Comparison of ENCODE assay signal across 8 cellular contexts in genomic region chr9:41273549-41274267, GRCh38.
DNase-seq lines count a peak whose midpoint lies in the region; ATAC-seq lines count a peak whose summit lies in the region.
"Not testable (repeated sequence)": the region's sequence is repeated elsewhere in the genome, so short reads cannot be mapped to it uniquely, and the experiment has no call there.

No MANE protein-coding gene starts in this region.

- H3K4me1 ChIP-seq in CD4-positive, CD25-positive, alpha-beta regulatory T cell (ENCODE audit: control insufficient read depth, insufficient read depth, low read length, poor library complexity, severe bottlenecking), result not testable (repeated sequence)

- H3K4me3 ChIP-seq in CD4-positive, CD25-positive, alpha-beta regulatory T cell (ENCODE audit: low read depth, low read length), result not testable (repeated sequence)

- H3K36me3 ChIP-seq in CD4-positive, CD25-positive, alpha-beta regulatory T cell (ENCODE audit: control insufficient read depth, insufficient read depth, low read length), result not testable (repeated sequence)

- peak overlapping the region; percentile 43 to 78 (median 68) for H3K4me3 Mint-ChIP-seq in CD4-positive, CD25-positive, alpha-beta regulatory T cell
- peak overlapping the region; percentile 66 for H3K4me3 Mint-ChIP-seq in activated naive CD4-positive, alpha-beta T cell treated with anti-CD3 and anti-CD28 coated beads, Interleukin-2, amount 10 ng/mL, durations not matched to agents 7 days and 5 days
- H3K4me3 Mint-ChIP-seq in naive thymus-derived CD8-positive, alpha-beta T cell, result peak overlapping the region; percentile 61 to 81 (median 76)

- POLR2A ChIA-PET in naive thymus-derived CD8-positive, alpha-beta T cell (lab: Charles Lee), result not testable (repeated sequence)

- H3K27ac Mint-ChIP-seq in CD4-positive, CD25-positive, alpha-beta regulatory T cell, result not testable (repeated sequence)
- H3K27ac Mint-ChIP-seq in activated naive CD4-positive, alpha-beta T cell treated with anti-CD3 and anti-CD28 coated beads, Interleukin-2, amount 10 ng/mL, durations not matched to agents 7 days and 5 days, result peak overlapping the region; percentile 74
- peak overlapping the region in 4 of 10 donors; percentile 17 to 76 (median 43) for H3K27ac Mint-ChIP-seq in naive thymus-derived CD8-positive, alpha-beta T cell

- not testable (repeated sequence) for H3K27me3 Mint-ChIP-seq in CD4-positive, CD25-positive, alpha-beta regulatory T cell; activated naive CD4-positive, alpha-beta T cell treated with anti-CD3 and anti-CD28 coated beads, Interleukin-2, amount 10 ng/mL, durations not matched to agents 7 days and 5 days; naive thymus-derived CD8-positive, alpha-beta T cell

- DNase-seq in CD4-positive, CD25-positive, alpha-beta regulatory T cell, result peak; percentile 33 to 79 (median 65)
- peak; percentile 86 for DNase-seq in activated naive CD4-positive, alpha-beta T cell treated with anti-CD3 and anti-CD28 coated beads, Interleukin-2, amount 10 ng/mL, durations not matched to agents 7 days and 5 days
- DNase-seq in fibroblast of the conjunctiva (ENCODE audit: low read depth), result peak; percentile 28
- peak; percentile 61 to 89 (median 70) for DNase-seq in naive thymus-derived CD8-positive, alpha-beta T cell
- peak; percentile 61 for DNase-seq in stimulated activated CD8-positive, alpha-beta memory T cell treated with anti-CD3 and anti-CD28 coated beads, Interleukin-12 subunit alpha, Interleukin-12 subunit beta, amount 100 ng/mL, for 4 hours (ENCODE audit: low read depth)

- not testable (repeated sequence) for H3K27me3 ChIP-seq in CD4-positive, CD25-positive, alpha-beta regulatory T cell (ENCODE audit: control insufficient read depth, insufficient read depth, low read length)

- not testable (repeated sequence) for H3K4me1 Mint-ChIP-seq in CD4-positive, CD25-positive, alpha-beta regulatory T cell; activated naive CD4-positive, alpha-beta T cell treated with anti-CD3 and anti-CD28 coated beads, Interleukin-2, amount 10 ng/mL, durations not matched to agents 7 days and 5 days; naive thymus-derived CD8-positive, alpha-beta T cell

- peak; percentile 100 for ATAC-seq in CD4-positive, CD25-positive, alpha-beta regulatory T cell (ENCODE audit: low read depth in 2 of 2)
- peak; percentile 100 for ATAC-seq in GM19452 (IDR thresholded peaks at IDR 0.05; ENCODE audit: unreplicated experiment)
- peak; percentile 100 for ATAC-seq in HG03135 (IDR thresholded peaks at IDR 0.05; ENCODE audit: unreplicated experiment)
- peak; percentile 100 for ATAC-seq in SK-N-SH treated with all-trans-retinoic acid at 6 μM for 48 hours
- peak; percentile 100 for ATAC-seq in naive thymus-derived CD8-positive, alpha-beta T cell

- not testable (repeated sequence) for H3K9me3 ChIP-seq in CD4-positive, CD25-positive, alpha-beta regulatory T cell (ENCODE audit: control insufficient read depth in 2 of 2, low read length in 2 of 2)

- H3K36me3 Mint-ChIP-seq in CD4-positive, CD25-positive, alpha-beta regulatory T cell; activated naive CD4-positive, alpha-beta T cell treated with anti-CD3 and anti-CD28 coated beads, Interleukin-2, amount 10 ng/mL, durations not matched to agents 7 days and 5 days; naive thymus-derived CD8-positive, alpha-beta T cell: not testable (repeated sequence)

- H3K27ac ChIP-seq in CD4-positive, CD25-positive, alpha-beta regulatory T cell (ENCODE audit: insufficient read depth, low read length, poor library complexity, severe bottlenecking), result not testable (repeated sequence)

- H3K9me3 Mint-ChIP-seq in CD4-positive, CD25-positive, alpha-beta regulatory T cell; activated naive CD4-positive, alpha-beta T cell treated with anti-CD3 and anti-CD28 coated beads, Interleukin-2, amount 10 ng/mL, durations not matched to agents 7 days and 5 days; naive thymus-derived CD8-positive, alpha-beta T cell: not testable (repeated sequence)

- CTCF ChIA-PET in activated naive CD4-positive, alpha-beta T cell treated with anti-CD3 and anti-CD28 coated beads, Interleukin-2, amount 10 ng/mL, durations not matched to agents 7 days and 5 days (lab: Charles Lee), result not testable (repeated sequence)

Comparison
In these comparisons a context has a peak if more than half of its experiments do, and no peak if none do; other contexts are left out.
1. DNase-seq: peak in every context shown above with its lines; median percentile 86 in activated naive CD4-positive, alpha-beta T cell treated with anti-CD3 and anti-CD28 coated beads, Interleukin-2, amount 10 ng/mL, durations not matched to agents 7 days and 5 days; 70 in naive thymus-derived CD8-positive, alpha-beta T cell; 65 in CD4-positive, CD25-positive, alpha-beta regulatory T cell; 61 in stimulated activated CD8-positive, alpha-beta memory T cell treated with anti-CD3 and anti-CD28 coated beads, Interleukin-12 subunit alpha, Interleukin-12 subunit beta, amount 100 ng/mL, for 4 hours; 28 in fibroblast of the conjunctiva.